Comparison of ENCODE assay signal across 24 cellular contexts in the genomic region with DNA sequence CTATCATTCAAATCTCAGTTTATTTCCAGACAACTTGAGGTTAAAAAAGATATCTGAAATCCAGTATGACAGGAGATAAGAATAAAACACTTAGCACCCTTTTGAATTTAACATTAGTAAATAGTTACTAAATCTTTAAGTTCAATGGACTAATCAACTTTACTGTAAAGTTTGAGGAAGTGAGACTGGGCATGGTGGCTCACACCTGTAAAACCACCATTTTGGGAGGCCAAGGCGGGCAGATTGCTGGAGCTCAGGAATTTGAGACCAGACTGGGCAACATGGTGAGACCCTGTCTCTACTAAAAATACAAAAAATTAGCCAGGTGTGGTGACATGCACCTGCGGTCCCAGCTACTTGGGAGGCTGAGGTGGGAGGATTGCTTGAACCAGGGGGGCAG.
"Had no signal": no experiment of that assay in that cellular context is flagged by ENCODE, and none has a peak within 500 bp of the region (broad histone marks: within the 10 kb centered on the region; RNA-seq: fewer than 3 reads in every experiment).

No MANE protein-coding gene starts in this region.

- H3K9ac ChIP-seq: neural progenitor cell had no signal

- H3K4me3 ChIP-seq: colonic mucosa, left lung, neural progenitor cell, prostate gland, sigmoid colon, skin epidermis, spleen, testis, tibial artery, upper lobe of left lung had no signal

- H3K4me3 Mint-ChIP-seq: immature natural killer cell; mesothelial cell of epicardium; naive thymus-derived CD4-positive, alpha-beta T cell; nephron; neural progenitor cell; stimulated activated memory B cell treated with anti-CD40 and anti-IgM and Interleukin-4, amounts not matched to agents 10 μg/mL and 1 μg/mL and 100 μg/mL, for 72 hours had no signal

- H3K36me3 ChIP-seq: colonic mucosa, neural progenitor cell, prostate gland had no signal

- H3K36me3 Mint-ChIP-seq: neural progenitor cell had no signal

- H2AFZ ChIP-seq: neural progenitor cell had no signal

- H3K27me3 Mint-ChIP-seq: naive thymus-derived CD4-positive, alpha-beta T cell; stimulated activated memory B cell treated with anti-CD40 and anti-IgM and Interleukin-4, amounts not matched to agents 10 μg/mL and 1 μg/mL and 100 μg/mL, for 72 hours had no signal

- ATAC-seq: left lung; naive thymus-derived CD4-positive, alpha-beta T cell; right cardiac atrium; stimulated activated memory B cell treated with anti-CD40 and anti-IgM and Interleukin-4, amounts not matched to agents 10 μg/mL and 1 μg/mL and 100 μg/mL, for 72 hours; stimulated activated naive CD8-positive, alpha-beta T cell treated with anti-CD3 and anti-CD28 coated beads, Interleukin-15, Interleukin-2, amounts not matched to agents 100 U/mL and 50 U/mL, for 24 hours had no signal

- H3K4me1 ChIP-seq: colonic mucosa, neural progenitor cell, prostate gland, testis had no signal

- H3K9me3 Mint-ChIP-seq: immature natural killer cell; mesothelial cell of epicardium; naive thymus-derived CD4-positive, alpha-beta T cell; nephron; neural progenitor cell; stimulated activated memory B cell treated with anti-CD40 and anti-IgM and Interleukin-4, amounts not matched to agents 10 μg/mL and 1 μg/mL and 100 μg/mL, for 72 hours had no signal

- H3K27ac Mint-ChIP-seq: immature natural killer cell; mesothelial cell of epicardium; nephron; neural progenitor cell; stimulated activated memory B cell treated with anti-CD40 and anti-IgM and Interleukin-4, amounts not matched to agents 10 μg/mL and 1 μg/mL and 100 μg/mL, for 72 hours had no signal

- H3K27me3 ChIP-seq: colonic mucosa, left lung, neural progenitor cell, sigmoid colon, spleen, testis, tibial artery, upper lobe of left lung had no signal

- H3K27ac ChIP-seq: colonic mucosa, left lung, neural progenitor cell, prostate gland, sigmoid colon, spleen, testis, tibial artery, upper lobe of left lung had no signal

- H3K9me3 ChIP-seq: colonic mucosa, left lung, prostate gland, sigmoid colon, spleen, testis, tibial artery, upper lobe of left lung had no signal

- H3K4me2 ChIP-seq: neural progenitor cell had no signal

- DNase-seq: colonic mucosa; dermis blood vessel endothelial cell; effector memory CD4-positive, alpha-beta T cell; hypothalamus; immature natural killer cell; kidney; left lung; mesenchymal stem cell; naive thymus-derived CD4-positive, alpha-beta T cell; right cardiac atrium; sigmoid colon; spleen; stimulated activated CD4-positive, alpha-beta T cell treated with anti-CD3 and anti-CD28 coated beads, Interleukin-4, amount 100 ng/mL, for 4 hours; stimulated activated naive CD8-positive, alpha-beta T cell treated with anti-CD3 and anti-CD28 coated beads, Interleukin-15, Interleukin-2, amounts not matched to agents 100 U/mL and 50 U/mL, for 24 hours; substantia nigra; testis; tibial artery; upper lobe of left lung had no signal
